ENCODE assay signal across 19 cellular contexts in genomic region chr13:32976046-32976781, GRCh38. TPM values are rescaled to one million over a fixed set of nuclear protein-coding genes. Genes with fewer than 3 reads are reported as not detected.
A peak's percentile ranks its signal among the peaks of the same experiment; 100 is the strongest.
DNase-seq lines count a peak whose midpoint lies in the region; ATAC-seq and TF ChIP-seq lines count a peak whose summit lies in the region.
"Had no signal": no experiment of that assay in that cellular context is flagged by ENCODE, and none has a peak within 500 bp of the region (broad histone marks: within the 10 kb centered on the region; RNA-seq: fewer than 3 reads in every experiment).

No MANE protein-coding gene starts in this region.

- no peaks in the 10 kb centered on the region for H3F3A ChIP-seq in MM.1S (ENCODE audit: insufficient read depth, low read length)

- peak; percentile 3 to 64 (median 49) for DNase-seq in NCI-H1417 (lab: John Stamatoyannopoulos, UW)
- no peak for DNase-seq in NCI-H1417 treated with DMSO at 0.1 percent for 48 hours (lab: John Stamatoyannopoulos, UW)
- DNase-seq in BE2C: peak; percentile 28
- peak; percentile 70 to 93 for DNase-seq in HAP-1 (ENCODE audit: low spot score in 2 of 2)
- peak; percentile 2 for DNase-seq in NCI-H345 treated with DMSO at 0.1 percent for 48 hours (lab: John Stamatoyannopoulos, UW; ENCODE audit: unreplicated experiment)
- DNase-seq in transverse colon: no peak
- no peak for DNase-seq in MM.1S
- DNase-seq: Caco-2; GF-D8; NCI-H1048; NCI-H2171 treated with DMSO at 0.1 percent for 48 hours; NCI-H510A treated with DMSO at 0.1 percent for 48 hours; NK-92 treated with Interleukin-12 subunit alpha and Interleukin-12 subunit beta, amount 100 ng/mL, for 24 hours; OCI-M1; RPMI8226 had no signal

- TF ChIP-seq POLR2A in transverse colon (IDR thresholded peaks at IDR 0.05): no peak

- no peak overlapping the region for H3K27ac ChIP-seq in transverse colon
- no peak overlapping the region for H3K27ac ChIP-seq in MM.1S (ENCODE audit: low read length)

- no peak overlapping the region for H3K4me2 ChIP-seq in MM.1S (ENCODE audit: low read depth, low read length)

- in situ Hi-C loops in HAP-1 (cut with MboI; ENCODE audit: low sequenced_read_pairs): no loop called here
- in situ Hi-C loops in transverse colon (cut with MboI; ENCODE audit: low pct_ligation_motif_present in 1 of 4, low pct_unique_long_range_greater_than_20kb in 1 of 4, low sequenced_read_pairs in 3 of 4): no loop called here

- H3K79me2 ChIP-seq in MM.1S (ENCODE audit: low read length): no peaks in the 10 kb centered on the region

- no peak overlapping the region for H2AFZ ChIP-seq in MM.1S (ENCODE audit: low read length)

- ATAC-seq in HG02763 (IDR thresholded peaks at IDR 0.05; ENCODE audit: unreplicated experiment): no peak
- ATAC-seq: K562 had no signal

- no peaks in the 10 kb centered on the region for H3K9me2 ChIP-seq in MM.1S (replicated peaks; ENCODE audit: insufficient read depth, low read length)

- H3K4me3 ChIP-seq in BE2C (ENCODE audit: low read depth, low read length): no peak overlapping the region
- no peak overlapping the region for H3K4me3 ChIP-seq in HAP-1
- H3K4me3 ChIP-seq in transverse colon: no peak overlapping the region
- H3K4me3 ChIP-seq in MM.1S (ENCODE audit: low read length): no peak overlapping the region
- H3K4me3 ChIP-seq: K562 had no signal

- no peaks in the 10 kb centered on the region for H3K9me3 ChIP-seq in BE2C
- no peaks in the 10 kb centered on the region for H3K9me3 ChIP-seq in HAP-1
- H3K9me3 ChIP-seq in transverse colon: no peaks in the 10 kb centered on the region
- no peaks in the 10 kb centered on the region for H3K9me3 ChIP-seq in MM.1S (replicated peaks; ENCODE audit: insufficient read depth, low read length)
- H3K9me3 ChIP-seq: Caco-2 had no signal

- H3K9ac ChIP-seq in MM.1S (ENCODE audit: low read length): no peak overlapping the region

- WGBS in transverse colon (ENCODE audit: low coverage in 1 of 2), 2 donors: 80% methylated on average over 2 to 7 of the region's 7 CpGs

- no peaks in the 10 kb centered on the region for H3K36me3 ChIP-seq in BE2C
- H3K36me3 ChIP-seq in HAP-1 (replicated peaks): no peaks in the 10 kb centered on the region
- H3K36me3 ChIP-seq in transverse colon: no peaks in the 10 kb centered on the region
- H3K36me3 ChIP-seq in MM.1S (replicated peaks; ENCODE audit: insufficient read depth, low read length): no peaks in the 10 kb centered on the region

- TF ChIP-seq EP300 in transverse colon (IDR thresholded peaks at IDR 0.05; ENCODE audit: low read depth): no peak

- H3K4me1 ChIP-seq in BE2C (peaks cover 7% of the 10 kb centered on the region), HAP-1 (peaks cover 15% of the 10 kb centered on the region), transverse colon (no peaks in the 10 kb centered on the region), MM.1S (ENCODE audit: low read length) (no peaks in the 10 kb centered on the region)
- H3K4me1 ChIP-seq: Caco-2 had no signal

- TF ChIP-seq CTCF in BE2C (IDR thresholded peaks at IDR 0.05; ENCODE audit: low read depth, low read length): no peak
- no peak for TF ChIP-seq CTCF in transverse colon (IDR thresholded peaks at IDR 0.05)
- TF ChIP-seq CTCF in MM.1S (IDR thresholded peaks at IDR 0.05; ENCODE audit: low read length): no peak

- intact Hi-C loops in transverse colon (cut with DNase I; ENCODE audit: low total_unique reads): no loop called here

- no peaks in the 10 kb centered on the region for H3K27me3 ChIP-seq in BE2C
- no peaks in the 10 kb centered on the region for H3K27me3 ChIP-seq in HAP-1 (ENCODE audit: low read depth)
- no peaks in the 10 kb centered on the region for H3K27me3 ChIP-seq in transverse colon
- H3K27me3 ChIP-seq in MM.1S (replicated peaks; ENCODE audit: insufficient read depth, low read length): no peaks in the 10 kb centered on the region

- no peaks in the 10 kb centered on the region for H4K20me1 ChIP-seq in MM.1S (ENCODE audit: insufficient read depth, low read length)

RNA-seq across cellular contexts. Expression of gene KL, which starts 40.0 kb away (rescaled TPM):
- polyA plus RNA-seq in BE2C (2012; ENCODE audit: insufficient read depth, insufficient read length, low read depth): not detected
- total RNA-seq in transverse colon: 1 to 10 TPM in 3 of 4 donors, under 1 TPM in 1; 0.60 to 3.4 (median 1.2) TPM
- total RNA-seq: A172, K562, SK-MEL-5 had no signal
- polyA plus RNA-seq: K562 had no signal

Comparison
In these comparisons a context has a peak if more than half of its experiments do, and no peak if none do; other contexts are left out.
1. DNase-seq: peak in NCI-H1417 (3 of 3), BE2C (single experiment), HAP-1 (2 of 2) and NCI-H345 treated with DMSO at 0.1 percent for 48 hours (single experiment); none in NCI-H1417 treated with DMSO at 0.1 percent for 48 hours (single experiment), transverse colon (single experiment) and MM.1S (single experiment).